ENCODE assay signal across 8 cellular contexts in the genomic region with DNA sequence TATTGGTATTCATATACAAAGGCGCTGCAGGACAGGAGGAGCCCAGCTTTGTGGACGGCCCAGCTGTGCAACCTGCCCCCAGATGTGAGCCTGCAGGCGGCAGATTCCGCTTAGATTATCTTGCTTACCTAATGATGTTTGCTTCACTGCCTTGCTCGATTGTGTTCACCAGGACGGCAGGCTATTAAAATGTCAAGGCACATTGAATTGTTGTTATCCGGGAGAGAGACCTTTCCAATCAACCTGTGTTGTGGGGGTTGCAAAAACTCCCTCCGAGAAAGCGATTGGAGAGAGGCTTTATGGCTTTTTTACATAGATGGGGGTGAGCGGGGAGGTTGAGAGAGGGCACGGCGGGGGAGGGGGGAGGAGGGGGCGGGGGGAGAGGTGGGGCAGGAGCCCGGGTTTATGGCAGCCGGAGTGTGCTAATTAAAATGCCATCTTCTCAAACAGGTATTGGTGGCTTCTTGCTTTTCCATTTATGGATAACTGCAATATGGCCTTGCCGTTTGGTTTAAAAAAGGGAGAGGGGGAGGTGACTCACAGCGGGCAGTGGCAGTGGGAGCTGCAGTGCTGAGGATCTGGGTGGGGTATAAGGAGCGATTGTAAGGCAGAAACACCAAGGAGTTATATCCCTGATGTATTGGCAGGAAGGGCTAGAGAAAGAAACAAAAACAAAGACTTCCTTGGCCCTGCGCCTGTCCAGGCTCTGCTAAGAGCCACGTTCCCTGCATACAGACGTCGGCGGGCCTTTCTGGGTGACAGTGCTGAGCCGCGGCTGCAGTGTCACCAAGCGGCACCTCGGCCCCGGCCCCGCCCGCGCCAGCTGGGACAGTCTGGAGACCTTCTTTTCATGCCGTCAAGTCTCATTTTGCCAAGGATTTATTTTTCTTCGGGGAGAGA.
DNase-seq lines count a peak whose midpoint lies in the region; ATAC-seq and TF ChIP-seq lines count a peak whose summit lies in the region.

No MANE protein-coding gene starts in this region.

- H3K4me3 ChIP-seq in choroid plexus epithelial cell (ENCODE audit: low read depth, low read length) = peak overlapping the region; percentile 67

- peak; percentile 71 for ATAC-seq in HG02884 (IDR thresholded peaks at IDR 0.05; ENCODE audit: unreplicated experiment)

- TF ChIP-seq CTCF in choroid plexus epithelial cell (conservative IDR thresholded peaks at IDR 0.05; ENCODE audit: low read depth, low read length) = no peak

- DNase-seq in SIG-M5 treated with dmso at 0.1 percent for 504 hours (lab: John Stamatoyannopoulos, UW; ENCODE audit: unreplicated experiment) = peak; percentile 36
- DNase-seq in SIG-M5 (lab: John Stamatoyannopoulos, UW) = no peak
- peak; percentile 57 for DNase-seq in NCI-H1694 treated with DMSO at 0.1 percent for 48 hours (lab: John Stamatoyannopoulos, UW)
- peak; percentile 22 for DNase-seq in activated CD4-positive, alpha-beta T cell treated with anti-CD3 and anti-CD28 coated beads for 1 hour
- DNase-seq in choroid plexus epithelial cell (ENCODE audit: low read depth) = peak; percentile 25
- DNase-seq in kidney tubule cell (ENCODE audit: low spot score) = peak; percentile 53
- DNase-seq in stimulated activated CD4-positive, alpha-beta T cell treated with anti-CD3 and anti-CD28 coated beads, Interleukin-15, amount 100 ng/mL, for 24 hours = peak; percentile 73
